ENCODE assay signal across 29 cellular contexts in the genomic region with DNA sequence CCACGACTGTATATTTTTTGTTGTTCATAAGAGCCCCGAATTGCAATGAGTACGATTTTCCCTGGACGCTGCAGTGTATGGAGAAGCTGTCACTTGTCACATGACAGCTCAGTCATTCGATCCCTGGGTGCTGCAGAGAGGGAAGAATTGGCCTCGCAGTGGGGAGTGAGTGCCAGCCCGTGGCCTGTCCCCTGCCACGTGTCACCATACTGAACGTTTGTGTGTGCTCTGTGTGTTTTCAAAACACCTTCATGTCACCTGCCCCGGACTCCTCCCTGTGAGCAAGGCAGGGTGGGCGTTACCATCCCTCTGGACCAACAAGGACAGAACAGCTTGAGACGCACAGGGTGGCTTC.
DNase-seq lines count a peak whose midpoint lies in the region; ATAC-seq, FAIRE-seq and TF ChIP-seq lines count a peak whose summit lies in the region.
"Had no signal": no experiment of that assay in that cellular context is flagged by ENCODE, and none has a peak within 500 bp of the region (broad histone marks: within the 10 kb centered on the region; RNA-seq: fewer than 3 reads in every experiment).

No MANE protein-coding gene starts in this region.

- peaks cover 2% of the 10 kb centered on the region for H3K27me3 Mint-ChIP-seq in neural progenitor cell (ENCODE audit: insufficient read depth, low read depth)
- H3K27me3 Mint-ChIP-seq: CD4-positive, CD25-positive, alpha-beta regulatory T cell; stimulated activated naive CD8-positive, alpha-beta T cell treated with anti-CD3 and anti-CD28 coated beads, Interleukin-15, amount 100 ng/mL, for 72 hours had no signal

- peaks cover 30% of the 10 kb centered on the region for H3K4me1 Mint-ChIP-seq in neural progenitor cell

- TF ChIP-seq POLR2A in K562 (conservative IDR thresholded peaks at IDR 0.05), result no peak
- TF ChIP-seq POLR2A in esophagus squamous epithelium (IDR thresholded peaks at IDR 0.05), result no peak

- CTCF ChIA-PET in K562 (lab: Yijun Ruan, JAX; ENCODE audit: low intra/inter-chr PET ratio), result no interaction called here

- FAIRE-seq in K562 (lab: Jason Lieb, UNC), result no peak
- FAIRE-seq: GM12878, HTR-8/SVneo had no signal

- H3K9me3 ChIP-seq in K562 (replicated peaks; ENCODE audit: control insufficient read depth, insufficient read depth, low read depth, low read length) (no peaks in the 10 kb centered on the region), neural progenitor cell (ENCODE audit: low read depth) (no peaks in the 10 kb centered on the region), esophagus squamous epithelium (no peaks in the 10 kb centered on the region)
- H3K9me3 ChIP-seq: colonic mucosa, neutrophil, uterus had no signal

- POLR2A ChIA-PET in K562 (lab: Yijun Ruan, JAX), result no interaction called here

- peak overlapping the region; percentile 33 for H3K27ac Mint-ChIP-seq in neural progenitor cell
- H3K27ac Mint-ChIP-seq: stimulated activated naive CD8-positive, alpha-beta T cell treated with anti-CD3 and anti-CD28 coated beads, Interleukin-15, amount 100 ng/mL, for 72 hours had no signal

- no TSS peak for BruUV-seq in K562 (replicated peaks; lab: Mats Ljungman, UMichigan)

- H3K36me3 ChIP-seq in K562 (ENCODE audit: control insufficient read depth, insufficient read depth, low read length), result no peaks in the 10 kb centered on the region; the same call in 2 of the 3 replicates
- no peaks in the 10 kb centered on the region for H3K36me3 ChIP-seq in neural progenitor cell
- no peaks in the 10 kb centered on the region for H3K36me3 ChIP-seq in esophagus squamous epithelium
- H3K36me3 ChIP-seq: brain microvascular endothelial cell, colonic mucosa, neutrophil, uterus had no signal

- H3K9ac ChIP-seq in K562 (ENCODE audit: insufficient read depth in 1 of 2, low read depth in 2 of 2, low read length in 2 of 2) (no peak overlapping the region; a peak in 1 of 4 replicates), neural progenitor cell (no peak overlapping the region)

- 77% methylated on average over 11 of the region's 12 CpGs for WGBS in K562 (ENCODE audit: insufficient coverage, low coverage, missing lambda C conversion rate)
- WGBS in esophagus squamous epithelium, 2 donors, result 61 to 91% methylated on average over 4 to 7 of the region's 12 CpGs

- peaks cover 23% of the 10 kb centered on the region for H3K79me2 ChIP-seq in K562 (ENCODE audit: control insufficient read depth, insufficient read depth, low read length)
- peaks cover 90% of the 10 kb centered on the region for H3K79me2 ChIP-seq in neural progenitor cell (ENCODE audit: low read depth)

- H3K36me3 Mint-ChIP-seq in neural progenitor cell, result peaks cover 46% of the 10 kb centered on the region

- TF ChIP-seq EP300 in K562 (IDR thresholded peaks at IDR 0.05; ENCODE audit: low read length), result no peak

- H3K4me2 ChIP-seq in K562 (ENCODE audit: insufficient read depth, low read length) (no peak overlapping the region), neural progenitor cell (peak overlapping the region; percentile 18)
- H3K4me2 ChIP-seq: PC-9 had no signal

- H3F3A ChIP-seq in neural progenitor cell (ENCODE audit: low read depth), result no peaks in the 10 kb centered on the region

- TF ChIP-seq RAD21 in K562 (CRISPR knock-in tag; conservative IDR thresholded peaks at IDR 0.05 in 1 of 2, IDR thresholded peaks at IDR 0.05 in 1 of 2), result no peak

- intact Hi-C loops in K562 (cut with micrococcal nuclease), result no loop called here
- intact Hi-C loops in esophagus squamous epithelium (cut with DNase I), result no loop called here

- H3K4me1 ChIP-seq in K562 (replicated peaks in 1 of 2; ENCODE audit: control insufficient read depth in 2 of 2, insufficient read depth in 2 of 2, low read length in 2 of 2) (peaks cover 4 to 9% of the 10 kb centered on the region in 2 experiments; a peak in 4 of 5 replicates), neural progenitor cell (peaks cover 32% of the 10 kb centered on the region), esophagus squamous epithelium (no peaks in the 10 kb centered on the region)
- H3K4me1 ChIP-seq: colonic mucosa, uterus had no signal

- H3K27me3 ChIP-seq in K562 (ENCODE audit: control insufficient read depth in 2 of 2, insufficient read depth in 2 of 2, low read length in 2 of 2), result no peaks in the 10 kb centered on the region
- H3K27me3 ChIP-seq in neural progenitor cell, result no peaks in the 10 kb centered on the region
- H3K27me3 ChIP-seq in esophagus squamous epithelium, result no peaks in the 10 kb centered on the region
- H3K27me3 ChIP-seq: brain microvascular endothelial cell, colonic mucosa, neutrophil, uterus had no signal

- H2AFZ ChIP-seq in K562 (ENCODE audit: low read depth, low read length), result no peak overlapping the region
- no peak overlapping the region for H2AFZ ChIP-seq in neural progenitor cell (replicated peaks)
- H2AFZ ChIP-seq: PC-9 had no signal

- DNase-seq in NCI-H2227 (lab: John Stamatoyannopoulos, UW; ENCODE audit: unreplicated experiment) (peak; percentile 8), NCI-H2227 treated with DMSO at 0.1 percent for 48 hours (lab: John Stamatoyannopoulos, UW) (no peak), NCI-H1417 (lab: John Stamatoyannopoulos, UW) (peak; percentile 44 to 87 (median 63)), K562 (ENCODE audit: extremely low read depth in 1 of 4, low spot score in 3 of 4) (no peak), neural progenitor cell (ENCODE audit: low spot score) (no peak), RPMI8226 (no peak), SKM-1 (lab: John Stamatoyannopoulos, UW; ENCODE audit: unreplicated experiment) (no peak), esophagus squamous epithelium (lab: John Stamatoyannopoulos, UW) (no peak)
- DNase-seq: activated CD4-positive, alpha-beta T cell treated with anti-CD3 and anti-CD28 coated beads, Interleukin-2, amount 50 U/mL, for 1 hour; activated naive CD4-positive, alpha-beta T cell treated with Interleukin-2 at 50 U/mL for 16 hours; activated T-cell treated with anti-CD3 and anti-CD28 coated beads, Interleukin-2, amount 50 U/mL, for 48 hours; brain microvascular endothelial cell; CD4-positive, CD25-positive, alpha-beta regulatory T cell; colonic mucosa; effector CD8-positive, alpha-beta T cell; erythroblast; foreskin fibroblast; KBM-7; mesenchymal stem cell; NCI-H1105 treated with DMSO at 0.1 percent for 48 hours; PC-9; SIG-M5; stimulated activated naive CD8-positive, alpha-beta T cell treated with anti-CD3 and anti-CD28 coated beads, Interleukin-15, amount 100 ng/mL, for 72 hours; T1000; uterus had no signal

- no peak for ATAC-seq in K562
- ATAC-seq: GM12878; stimulated activated naive CD8-positive, alpha-beta T cell treated with anti-CD3 and anti-CD28 coated beads, Interleukin-15, amount 100 ng/mL, for 72 hours had no signal

- TF ChIP-seq CTCF in K562 (IDR thresholded peaks at IDR 0.05 in 2 of 3, conservative IDR thresholded peaks at IDR 0.05 in 1 of 3; ENCODE audit: insufficient read depth in 2 of 3, low read depth in 1 of 3, low read length in 3 of 3) (no peak), neural progenitor cell (IDR thresholded peaks at IDR 0.05) (no peak), esophagus squamous epithelium (IDR thresholded peaks at IDR 0.05) (no peak)

- in situ Hi-C loops in K562 (cut with MboI), result no loop called here

- H3K4me3 ChIP-seq in K562, result no peak overlapping the region
- H3K4me3 ChIP-seq in neural progenitor cell, result no peak overlapping the region
- H3K4me3 ChIP-seq in esophagus squamous epithelium, result no peak overlapping the region
- H3K4me3 ChIP-seq: colonic mucosa, GM12878, PC-9, skin epidermis, uterus had no signal

- H3K27ac ChIP-seq in K562 (ENCODE audit: extremely low read depth, low read depth, low read length), result no peak overlapping the region
- H3K27ac ChIP-seq in neural progenitor cell, result no peak overlapping the region
- no peak overlapping the region for H3K27ac ChIP-seq in esophagus squamous epithelium
- H3K27ac ChIP-seq: brain microvascular endothelial cell, colonic mucosa, neutrophil, PC-9, skin epidermis, uterus had no signal

- H3K4me3 Mint-ChIP-seq in neural progenitor cell, result no peak overlapping the region
- H3K4me3 Mint-ChIP-seq: CD4-positive, CD25-positive, alpha-beta regulatory T cell; stimulated activated naive CD8-positive, alpha-beta T cell treated with anti-CD3 and anti-CD28 coated beads, Interleukin-15, amount 100 ng/mL, for 72 hours had no signal

- no peaks in the 10 kb centered on the region for H3K9me1 ChIP-seq in K562 (ENCODE audit: control insufficient read depth, insufficient read depth, low read length)

- H3K9me3 Mint-ChIP-seq in neural progenitor cell, result peaks cover 19% of the 10 kb centered on the region
- H3K9me3 Mint-ChIP-seq: CD4-positive, CD25-positive, alpha-beta regulatory T cell; stimulated activated naive CD8-positive, alpha-beta T cell treated with anti-CD3 and anti-CD28 coated beads, Interleukin-15, amount 100 ng/mL, for 72 hours had no signal

- H4K20me1 ChIP-seq in K562 (replicated peaks; ENCODE audit: control insufficient read depth, insufficient read depth, low read length) (peaks cover 18% of the 10 kb centered on the region), neural progenitor cell (ENCODE audit: low read depth) (peaks cover 26% of the 10 kb centered on the region)

TF ChIP-seq in K562, 482 proteins besides CTCF, POLR2A, EP300 and RAD21:
- TF ChIP-seq RBM22 (IDR thresholded peaks at IDR 0.05; ENCODE audit: low read depth, low read length, poor library complexity, severe bottlenecking), result peak; percentile 48
- TF ChIP-seq, protein P1, sequence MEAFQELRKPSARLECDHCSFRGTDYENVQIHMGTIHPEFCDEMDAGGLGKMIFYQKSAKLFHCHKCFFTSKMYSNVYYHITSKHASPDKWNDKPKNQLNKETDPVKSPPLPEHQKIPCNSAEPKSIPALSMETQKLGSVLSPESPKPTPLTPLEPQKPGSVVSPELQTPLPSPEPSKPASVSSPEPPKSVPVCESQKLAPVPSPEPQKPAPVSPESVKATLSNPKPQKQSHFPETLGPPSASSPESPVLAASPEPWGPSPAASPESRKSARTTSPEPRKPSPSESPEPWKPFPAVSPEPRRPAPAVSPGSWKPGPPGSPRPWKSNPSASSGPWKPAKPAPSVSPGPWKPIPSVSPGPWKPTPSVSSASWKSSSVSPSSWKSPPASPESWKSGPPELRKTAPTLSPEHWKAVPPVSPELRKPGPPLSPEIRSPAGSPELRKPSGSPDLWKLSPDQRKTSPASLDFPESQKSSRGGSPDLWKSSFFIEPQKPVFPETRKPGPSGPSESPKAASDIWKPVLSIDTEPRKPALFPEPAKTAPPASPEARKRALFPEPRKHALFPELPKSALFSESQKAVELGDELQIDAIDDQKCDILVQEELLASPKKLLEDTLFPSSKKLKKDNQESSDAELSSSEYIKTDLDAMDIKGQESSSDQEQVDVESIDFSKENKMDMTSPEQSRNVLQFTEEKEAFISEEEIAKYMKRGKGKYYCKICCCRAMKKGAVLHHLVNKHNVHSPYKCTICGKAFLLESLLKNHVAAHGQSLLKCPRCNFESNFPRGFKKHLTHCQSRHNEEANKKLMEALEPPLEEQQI (IDR thresholded peaks at IDR 0.05), result no peak

Comparison
In these comparisons a context has a peak if more than half of its experiments do, and no peak if none do; other contexts are left out.
1. DNase-seq: peak in NCI-H2227 (single experiment) and NCI-H1417 (3 of 3); none in NCI-H2227 treated with DMSO at 0.1 percent for 48 hours (single experiment), K562 (0 of 4), neural progenitor cell (single experiment), RPMI8226 (single experiment), SKM-1 (single experiment) and esophagus squamous epithelium (single experiment).